ENCODE assay signal across 17 cellular contexts in genomic region chr9:116202219-116202912, GRCh38. TPM values are rescaled to one million over a fixed set of nuclear protein-coding genes. Genes with fewer than 3 reads are reported as not detected.
"Had no signal": no experiment of that assay in that cellular context is flagged by ENCODE, and none has a peak within 500 bp of the region (broad histone marks: within the 10 kb centered on the region; RNA-seq: fewer than 3 reads in every experiment).

No MANE protein-coding gene starts in this region.

- H3K9me3 ChIP-seq: neutrophil, tibial artery, uterus had no signal

- H3K4me3 ChIP-seq: dorsolateral prefrontal cortex, tibial artery, uterus had no signal

- H3K36me3 ChIP-seq: neutrophil, tibial artery, uterus had no signal

- ATAC-seq: activated CD8-positive, alpha-beta memory T cell treated with anti-CD3 and anti-CD28 coated beads, Interleukin-2, amount 10 ng/mL, durations not matched to agents 7 days and 5 days; foreskin keratinocyte; natural killer cell treated with Interleukin-12 subunit alpha and Interleukin-12 subunit beta and Interleukin-15 and Interleukin-18, amount 100 ng/mL, for 72 hours; stimulated activated naive CD8-positive, alpha-beta T cell treated with anti-CD3 and anti-CD28 coated beads, Interleukin-15, Interleukin-2, amounts not matched to agents 100 U/mL and 50 U/mL, for 24 hours had no signal

- H3K27me3 ChIP-seq: neutrophil, tibial artery, uterus had no signal

- H3K4me1 ChIP-seq: foreskin keratinocyte, uterus had no signal

- H3K27ac ChIP-seq: dorsolateral prefrontal cortex, foreskin keratinocyte, neutrophil, tibial artery, uterus had no signal

- DNase-seq: activated B cell treated with CpG ODN at 0.5 μM for 24 hours; activated CD4-positive, alpha-beta memory T cell treated with anti-CD3 and anti-CD28 coated beads, Interleukin-2, amount 10 ng/mL, durations not matched to agents 7 days and 5 days; activated CD4-positive, alpha-beta T cell treated with anti-CD3 and anti-CD28 coated beads for 4 hours; activated CD8-positive, alpha-beta memory T cell treated with anti-CD3 and anti-CD28 coated beads, Interleukin-2, amount 10 ng/mL, durations not matched to agents 7 days and 5 days; caudate nucleus; dorsolateral prefrontal cortex; glutamatergic neuron; hippocampal formation; stimulated activated CD4-positive, alpha-beta T cell treated with anti-CD3 and anti-CD28 coated beads, Interleukin-2, amount 100 ng/mL, for 24 hours; stimulated activated naive CD8-positive, alpha-beta T cell treated with anti-CD3 and anti-CD28 coated beads, Interleukin-15, Interleukin-2, amounts not matched to agents 100 U/mL and 50 U/mL, for 24 hours; substantia nigra; tibial artery; uterus had no signal

RNA-seq across cellular contexts. Expression of gene PAPPA, which starts 48.8 kb away (rescaled TPM):
- total RNA-seq: activated B cell treated with CpG ODN at 0.5 μM for 24 hours; activated CD4-positive, alpha-beta memory T cell treated with anti-CD3 and anti-CD28 coated beads, Interleukin-2, amount 10 ng/mL, durations not matched to agents 7 days and 5 days; activated CD8-positive, alpha-beta memory T cell treated with anti-CD3 and anti-CD28 coated beads, Interleukin-2, amount 10 ng/mL, durations not matched to agents 7 days and 5 days; natural killer cell treated with Interleukin-12 subunit alpha and Interleukin-12 subunit beta and Interleukin-15 and Interleukin-18, amount 100 ng/mL, for 72 hours; T-helper 2 cell treated with Interferon-gamma antibody and Interleukin-4, amounts not matched to agents 100 ng/mL and 5 ng/mL, for 36 hours had no signal
